ENCODE assay signal across 19 cellular contexts in the genomic region with DNA sequence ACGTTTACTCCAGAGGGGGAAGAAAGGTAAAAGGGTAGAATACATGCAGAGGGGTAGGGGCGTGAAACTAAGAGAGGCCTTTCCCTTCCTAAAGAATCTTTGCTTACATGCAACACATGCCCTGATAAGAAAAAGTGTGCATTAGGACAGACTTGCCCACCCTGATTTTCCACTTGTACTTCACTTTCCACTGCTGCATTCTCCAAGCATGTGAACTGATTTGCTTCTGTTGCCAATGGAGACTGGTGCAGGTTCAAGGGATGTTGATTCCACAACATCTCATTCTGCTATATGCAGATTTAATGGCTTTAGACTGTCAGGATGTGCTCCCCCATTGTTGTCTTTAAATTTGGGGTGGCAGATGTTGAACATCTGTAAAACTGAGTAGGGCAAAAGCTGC.
DNase-seq lines count a peak whose midpoint lies in the region; ATAC-seq and TF ChIP-seq lines count a peak whose summit lies in the region.
"Had no signal": no experiment of that assay in that cellular context is flagged by ENCODE, and none has a peak within 500 bp of the region (broad histone marks: within the 10 kb centered on the region; RNA-seq: fewer than 3 reads in every experiment).

No MANE protein-coding gene starts in this region.

- peak overlapping the region; percentile 42 for H3K27ac Mint-ChIP-seq in endodermal cell
- H3K27ac Mint-ChIP-seq: B cell, GM23338, HFFc6 had no signal

- 0 out of 2 replicates have a peak, but pooled peaks cover 3% of the 10 kb centered on the region for H3K9me1 ChIP-seq in IMR-90 (ENCODE audit: insufficient read depth, low read length)

- H3K9ac ChIP-seq in BLaER1 (no peak overlapping the region), IMR-90 (ENCODE audit: low read depth, low read length) (no peak overlapping the region), endodermal cell (ENCODE audit: extremely low read depth, low read length, poor library complexity, severe bottlenecking) (no peak overlapping the region), trophoblast cell (ENCODE audit: low read length) (no peak overlapping the region)

- H2AFZ ChIP-seq in IMR-90 (replicated peaks; ENCODE audit: low read length, poor library complexity) (no peak overlapping the region), trophoblast cell (ENCODE audit: insufficient read depth, low read length, poor library complexity) (no peak overlapping the region)
- H2AFZ ChIP-seq: GM23338 had no signal

- H3K4me1 Mint-ChIP-seq in endodermal cell, result peaks cover 43% of the 10 kb centered on the region
- H3K4me1 Mint-ChIP-seq: B cell had no signal

- no CpG with 5 or more reads among the region's 2 CpGs for WGBS in IMR-90 (ENCODE audit: extremely low coverage in 2 of 2, insufficient read length in 1 of 2), 2 experiments
- WGBS in endodermal cell (ENCODE audit: insufficient coverage in 1 of 2, insufficient read length in 1 of 2), 2 experiments, result 86 to 90% methylated on average over 1 to 2 of the region's 2 CpGs
- WGBS in trophoblast cell (ENCODE audit: extremely low coverage, insufficient coverage, insufficient read length), result no CpG with 5 or more reads among the region's 2 CpGs

- in situ Hi-C loops in IMR-90 (cut with MboI; ENCODE audit: low sequenced_read_pairs), result loop anchor here (25.0 kb wide), 1 partner anchor 675 kb away; no protein-coding TSS in a partner anchor

- H3K14ac ChIP-seq in IMR-90 (replicated peaks; ENCODE audit: low read depth, low read length), result no peak overlapping the region
- no peak overlapping the region for H3K14ac ChIP-seq in trophoblast cell (ENCODE audit: low read length)

- H3K79me1 ChIP-seq in IMR-90 (ENCODE audit: low read depth in 1 of 2, low read length in 2 of 2) (no peaks in the 10 kb centered on the region), trophoblast cell (ENCODE audit: low read length) (peaks cover 2% of the 10 kb centered on the region)

- H3K27ac ChIP-seq in BLaER1 (peak overlapping the region; percentile 46; the same call in 1 of the 2 replicates), IMR-90 (ENCODE audit: insufficient read depth, low read length) (no peak overlapping the region), endodermal cell (ENCODE audit: low read depth, low read length) (no peak overlapping the region), trophoblast cell (ENCODE audit: low read depth, low read length) (no peak overlapping the region)
- H3K27ac ChIP-seq: 22Rv1 had no signal

- H2AK5ac ChIP-seq in IMR-90 (ENCODE audit: low read depth, low read length) (no peak overlapping the region), trophoblast cell (ENCODE audit: low read length) (no peak overlapping the region)

- H4K20me1 ChIP-seq in BLaER1 (no peaks in the 10 kb centered on the region), IMR-90 (ENCODE audit: insufficient read depth, low read length) (no peaks in the 10 kb centered on the region)

- no peak overlapping the region for H2BK20ac ChIP-seq in IMR-90 (ENCODE audit: low read depth, low read length)

- no peaks in the 10 kb centered on the region for H3K79me2 ChIP-seq in trophoblast cell (ENCODE audit: control insufficient read depth, insufficient read depth, low read length, poor library complexity)

- no peak for TF ChIP-seq RAD21 in IMR-90 (IDR thresholded peaks at IDR 0.05; ENCODE audit: low read length)

- ATAC-seq in IMR-90 (ENCODE audit: low read depth), result no peak
- ATAC-seq in HG03457 (IDR thresholded peaks at IDR 0.05; ENCODE audit: unreplicated experiment), result no peak
- ATAC-seq: GM23338 had no signal

- H3K9me3 Mint-ChIP-seq in endodermal cell, result no peaks in the 10 kb centered on the region
- H3K9me3 Mint-ChIP-seq: GM23338, HFFc6 had no signal

- POLR2A ChIA-PET in IMR-90 (lab: Charles Lee; ENCODE audit: unreplicated experiment), result no interaction called here

- no peak for TF ChIP-seq POLR2A in IMR-90 (IDR thresholded peaks at IDR 0.05; ENCODE audit: low read depth, low read length)

- no peak overlapping the region for H3K18ac ChIP-seq in IMR-90 (ENCODE audit: low read depth, low read length)
- no peak overlapping the region for H3K18ac ChIP-seq in trophoblast cell (ENCODE audit: low read length)

- H4K8ac ChIP-seq in IMR-90 (ENCODE audit: low read depth in 2 of 2, low read length in 2 of 2) (no peak overlapping the region), trophoblast cell (ENCODE audit: low read depth, low read length) (no peak overlapping the region)

- no peak overlapping the region for H4K5ac ChIP-seq in IMR-90 (ENCODE audit: low read depth, low read length)

- BruUV-seq in IMR-90 (replicated peaks; lab: Mats Ljungman, UMichigan), result no TSS peak

- H2BK15ac ChIP-seq in IMR-90 (ENCODE audit: low read depth, low read length), result no peak overlapping the region

- H3K56ac ChIP-seq in IMR-90 (ENCODE audit: extremely low read depth, insufficient read depth, low read length), result no peak overlapping the region

- peaks cover 4% of the 10 kb centered on the region for H3K36me3 Mint-ChIP-seq in endodermal cell (ENCODE audit: low read depth)

- intact Hi-C loops in IMR-90 (cut with micrococcal nuclease), result no loop called here

- CTCF ChIA-PET in IMR-90 (lab: Yijun Ruan, JAX), result no interaction called here

- H3K23ac ChIP-seq in IMR-90 (ENCODE audit: low read depth, low read length) (no peak overlapping the region), trophoblast cell (ENCODE audit: low read length) (no peak overlapping the region)

- H2BK5ac ChIP-seq in IMR-90 (ENCODE audit: low read depth, low read length, poor library complexity, severe bottlenecking) (no peak overlapping the region), trophoblast cell (ENCODE audit: low read depth, low read length, poor library complexity) (no peak overlapping the region)

- H3K9me3 ChIP-seq in BLaER1 (no peaks in the 10 kb centered on the region; the same call in 1 of the 2 replicates), IMR-90 (ENCODE audit: control insufficient read depth, insufficient read depth, low read length) (no peaks in the 10 kb centered on the region), endodermal cell (ENCODE audit: control insufficient read depth, low read length) (no peaks in the 10 kb centered on the region), trophoblast cell (ENCODE audit: insufficient read depth, low read depth, low read length) (no peaks in the 10 kb centered on the region)
- H3K9me3 ChIP-seq: HAP-1 had no signal

- H3K4ac ChIP-seq in IMR-90 (ENCODE audit: low read depth, low read length) (no peak overlapping the region), trophoblast cell (ENCODE audit: low read depth, low read length) (no peak overlapping the region)

- H2BK120ac ChIP-seq in IMR-90 (ENCODE audit: low read depth, low read length), result no peak overlapping the region
- no peak overlapping the region for H2BK120ac ChIP-seq in trophoblast cell (ENCODE audit: insufficient read depth, low read length, poor library complexity)

- no peak overlapping the region for H3K4me3 Mint-ChIP-seq in endodermal cell
- H3K4me3 Mint-ChIP-seq: B cell; CD4-positive, alpha-beta memory T cell; GM23338; HFFc6 had no signal

- H3K4me3 ChIP-seq in BLaER1 (no peak overlapping the region), IMR-90 (ENCODE audit: insufficient read depth, low read depth, low read length) (no peak overlapping the region), endodermal cell (ENCODE audit: low read length) (no peak overlapping the region), trophoblast cell (ENCODE audit: low read depth, low read length) (no peak overlapping the region)
- H3K4me3 ChIP-seq: GM23338, HAP-1 had no signal

- no peak overlapping the region for H2BK12ac ChIP-seq in trophoblast cell (ENCODE audit: low read length)

- H4K91ac ChIP-seq in IMR-90 (ENCODE audit: insufficient read depth, low read depth, low read length), result no peak overlapping the region
- H4K91ac ChIP-seq in trophoblast cell (ENCODE audit: low read depth, low read length), result no peak overlapping the region

- H3K27me3 Mint-ChIP-seq in endodermal cell (ENCODE audit: insufficient read depth), result no peaks in the 10 kb centered on the region
- H3K27me3 Mint-ChIP-seq: B cell; CD4-positive, alpha-beta memory T cell had no signal

- DNase-seq in IMR-90 (no peak), endodermal cell (no peak), trophoblast cell (peak; percentile 74 to 88), EL (no peak), T-helper 1 cell (no peak)
- DNase-seq in activated naive CD4-positive, alpha-beta T cell treated with Interleukin-2 at 50 U/mL for 16 hours, result no peak
- DNase-seq: C1 segment of cervical spinal cord; Calu3; CD4-positive, alpha-beta memory T cell; COR-L47; DMS53; DMS79 treated with DMSO at 0.1 percent for 48 hours; HFFc6 had no signal

- H3K4me2 ChIP-seq in BLaER1 (peak overlapping the region; percentile 83), IMR-90 (ENCODE audit: low read depth, low read length) (no peak overlapping the region), trophoblast cell (ENCODE audit: low read length) (no peak overlapping the region)
- H3K4me2 ChIP-seq: GM23338 had no signal

- no peak for TF ChIP-seq CTCF in IMR-90 (conservative IDR thresholded peaks at IDR 0.05; ENCODE audit: low read depth, low read length)
- TF ChIP-seq CTCF in endodermal cell (conservative IDR thresholded peaks at IDR 0.05), result no peak

- dilution Hi-C loops in IMR-90 (cut with HindIII; ENCODE audit: low sequenced_read_pairs, unreplicated experiment), result no loop called here

- H4K12ac ChIP-seq in trophoblast cell (ENCODE audit: low read depth, low read length), result no peak overlapping the region

- H3K4me1 ChIP-seq in BLaER1 (peaks cover 50% of the 10 kb centered on the region), IMR-90 (ENCODE audit: control insufficient read depth, insufficient read depth, low read length) (peaks cover 10% of the 10 kb centered on the region), endodermal cell (ENCODE audit: control insufficient read depth, insufficient read depth, low read length) (peaks cover 18% of the 10 kb centered on the region), trophoblast cell (ENCODE audit: control insufficient read depth in 1 of 2, insufficient read depth in 2 of 2, low read length in 2 of 2) (peaks cover 3 to 5% of the 10 kb centered on the region in 2 experiments)
- H3K4me1 ChIP-seq: HAP-1 had no signal

- H2AK9ac ChIP-seq in IMR-90 (replicated peaks; ENCODE audit: low read depth, low read length, poor library complexity), result peak overlapping the region; percentile 48

- no peaks in the 10 kb centered on the region for H3K27me3 ChIP-seq in BLaER1
- no peaks in the 10 kb centered on the region for H3K27me3 ChIP-seq in IMR-90 (ENCODE audit: control insufficient read depth, insufficient read depth, low read length)
- no peaks in the 10 kb centered on the region for H3K27me3 ChIP-seq in endodermal cell (ENCODE audit: control insufficient read depth, insufficient read depth, low read length, poor library complexity, severe bottlenecking)
- H3K27me3 ChIP-seq in trophoblast cell (ENCODE audit: insufficient read depth, low read length), result no peaks in the 10 kb centered on the region

- H3K36me3 ChIP-seq in BLaER1 (peaks cover 16% of the 10 kb centered on the region), IMR-90 (ENCODE audit: control insufficient read depth, insufficient read depth, low read length) (no peaks in the 10 kb centered on the region), endodermal cell (ENCODE audit: control insufficient read depth, insufficient read depth, low read length) (no peaks in the 10 kb centered on the region), trophoblast cell (ENCODE audit: control insufficient read depth in 1 of 2, insufficient read depth in 2 of 2, low read length in 2 of 2) (peaks cover 0 to 2% of the 10 kb centered on the region in 2 experiments)
- H3K36me3 ChIP-seq: HAP-1 had no signal

Comparison
In these comparisons a context has a peak if more than half of its experiments do, and no peak if none do; other contexts are left out.
1. DNase-seq: peak in trophoblast cell (2 of 2); none in IMR-90 (single experiment), endodermal cell (single experiment), EL (single experiment), activated naive CD4-positive, alpha-beta T cell treated with Interleukin-2 at 50 U/mL for 16 hours (single experiment) and T-helper 1 cell (0 of 5).